10 cellular contexts compared by ENCODE assay signal in genomic region chr19:41302624-41303351, GRCh38. TPM values are rescaled to one million over a fixed set of nuclear protein-coding genes. Genes with fewer than 3 reads are reported as not detected.
DNase-seq lines count a peak whose midpoint lies in the region; ATAC-seq and TF ChIP-seq lines count a peak whose summit lies in the region.
"Had no signal": no experiment of that assay in that cellular context is flagged by ENCODE, and none has a peak within 500 bp of the region (broad histone marks: within the 10 kb centered on the region; RNA-seq: fewer than 3 reads in every experiment).

No MANE protein-coding gene starts in this region.

- H3K27me3 Mint-ChIP-seq in natural killer cell treated with Interleukin-12 subunit alpha and Interleukin-12 subunit beta and Interleukin-15 and Interleukin-18, amount 100 ng/mL, for 72 hours: no peaks in the 10 kb centered on the region

- ATAC-seq in activated CD4-positive, CD25-positive, alpha-beta regulatory T cell treated with anti-CD3 and anti-CD28 coated beads, Interleukin-2, amount 50 U/mL, for 24 hours: peak; percentile 68 to 71
- peak; percentile 90 to 92 for ATAC-seq in natural killer cell treated with Interleukin-12 subunit alpha and Interleukin-12 subunit beta and Interleukin-15 and Interleukin-18, amount 100 ng/mL, for 72 hours
- no peak for ATAC-seq in upper lobe of left lung (ENCODE audit: low FRiP score in 2 of 2)
- no peak for ATAC-seq in GM19467 (IDR thresholded peaks at IDR 0.05; ENCODE audit: unreplicated experiment)
- no peak for ATAC-seq in GM18520 (IDR thresholded peaks at IDR 0.05; ENCODE audit: unreplicated experiment)

- peak in 2 of 4 donors; percentile 10 to 30 for TF ChIP-seq POLR2A in upper lobe of left lung (IDR thresholded peaks at IDR 0.05)

- H3K4me3 Mint-ChIP-seq in natural killer cell treated with Interleukin-12 subunit alpha and Interleukin-12 subunit beta and Interleukin-15 and Interleukin-18, amount 100 ng/mL, for 72 hours: peak overlapping the region; percentile 85

- no peak overlapping the region for H3K4me3 ChIP-seq in upper lobe of left lung
- H3K4me3 ChIP-seq: SK-N-MC had no signal

- DNase-seq in activated CD4-positive, CD25-positive, alpha-beta regulatory T cell treated with anti-CD3 and anti-CD28 coated beads, Interleukin-2, amount 50 U/mL, for 72 hours: no peak
- DNase-seq in activated T-cell treated with anti-CD3 and anti-CD28 coated beads, Interleukin-2, amount 50 U/mL, for 48 hours: peak; percentile 83 to 87
- peak; percentile 96 for DNase-seq in natural killer cell treated with Interleukin-12 subunit alpha and Interleukin-12 subunit beta and Interleukin-15 and Interleukin-18, amount 100 ng/mL, for 72 hours (ENCODE audit: low spot score)
- DNase-seq in upper lobe of left lung: peak; percentile 62 to 77
- no peak for DNase-seq in NCI-H1930 (lab: John Stamatoyannopoulos, UW)

- TF ChIP-seq CTCF in upper lobe of left lung (IDR thresholded peaks at IDR 0.05): no peak

- no peaks in the 10 kb centered on the region for H3K9me3 ChIP-seq in upper lobe of left lung

- TF ChIP-seq EP300 in upper lobe of left lung (IDR thresholded peaks at IDR 0.05): no peak

- H3K27ac Mint-ChIP-seq in natural killer cell treated with Interleukin-12 subunit alpha and Interleukin-12 subunit beta and Interleukin-15 and Interleukin-18, amount 100 ng/mL, for 72 hours: peak overlapping the region; percentile 97 to 98

- no peaks in the 10 kb centered on the region for H3K9me3 Mint-ChIP-seq in natural killer cell treated with Interleukin-12 subunit alpha and Interleukin-12 subunit beta and Interleukin-15 and Interleukin-18, amount 100 ng/mL, for 72 hours

- H3K27me3 ChIP-seq in upper lobe of left lung: no peaks in the 10 kb centered on the region

- H3K36me3 Mint-ChIP-seq in natural killer cell treated with Interleukin-12 subunit alpha and Interleukin-12 subunit beta and Interleukin-15 and Interleukin-18, amount 100 ng/mL, for 72 hours: peaks cover 29% of the 10 kb centered on the region

- H3K27ac ChIP-seq in upper lobe of left lung: peak overlapping the region in 2 of 4 donors; percentile 57 to 98
- H3K27ac ChIP-seq: 22Rv1, SK-N-MC had no signal

- peaks cover 34 to 50% (median 38%) of the 10 kb centered on the region in 4 donors for H3K4me1 ChIP-seq in upper lobe of left lung

- H3K36me3 ChIP-seq in upper lobe of left lung: peaks cover 26 to 98% (median 61%) of the 10 kb centered on the region in 4 donors

- peaks cover 82 to 89% of the 10 kb centered on the region in 2 donors for H3K4me1 Mint-ChIP-seq in natural killer cell treated with Interleukin-12 subunit alpha and Interleukin-12 subunit beta and Interleukin-15 and Interleukin-18, amount 100 ng/mL, for 72 hours (ENCODE audit: low read depth in 2 of 2)

- WGBS in upper lobe of left lung, 2 donors: 50 to 76% methylated on average over 20 to 21 of the region's 21 CpGs

RNA-seq across cellular contexts. Expression of gene CCDC97, which starts 7.2 kb away (rescaled TPM):
- 10 to 100 TPM; 52.5 to 56.2 TPM for total RNA-seq in natural killer cell treated with Interleukin-12 subunit alpha and Interleukin-12 subunit beta and Interleukin-15 and Interleukin-18, amount 100 ng/mL, for 72 hours
- 10 to 100 TPM; 22.0 to 36.7 (median 27.0) TPM for total RNA-seq in upper lobe of left lung

RNA-seq across cellular contexts. Expression of gene HNRNPUL1, which starts 38.6 kb away (rescaled TPM):
- 100 to 1,000 TPM; 248 to 319 TPM for total RNA-seq in natural killer cell treated with Interleukin-12 subunit alpha and Interleukin-12 subunit beta and Interleukin-15 and Interleukin-18, amount 100 ng/mL, for 72 hours
- 100 to 1,000 TPM; 152 to 351 (median 211) TPM for total RNA-seq in upper lobe of left lung

RNA-seq across cellular contexts. Expression of gene TGFB1, which starts 50.9 kb away (rescaled TPM):
- 100 to 1,000 TPM; 108 to 131 TPM for total RNA-seq in natural killer cell treated with Interleukin-12 subunit alpha and Interleukin-12 subunit beta and Interleukin-15 and Interleukin-18, amount 100 ng/mL, for 72 hours
- 100 to 1,000 TPM in 2 of 6 donors, 10 to 100 TPM in 4; 28.5 to 138 (median 76.8) TPM for total RNA-seq in upper lobe of left lung

Comparison
In these comparisons a context has a peak if more than half of its experiments do, and no peak if none do; other contexts are left out.
1. ATAC-seq: peak in activated CD4-positive, CD25-positive, alpha-beta regulatory T cell treated with anti-CD3 and anti-CD28 coated beads, Interleukin-2, amount 50 U/mL, for 24 hours (2 of 2) and natural killer cell treated with Interleukin-12 subunit alpha and Interleukin-12 subunit beta and Interleukin-15 and Interleukin-18, amount 100 ng/mL, for 72 hours (2 of 2); none in upper lobe of left lung (0 of 2), GM19467 (single experiment) and GM18520 (single experiment).
2. DNase-seq: peak in activated T-cell treated with anti-CD3 and anti-CD28 coated beads, Interleukin-2, amount 50 U/mL, for 48 hours (2 of 2), natural killer cell treated with Interleukin-12 subunit alpha and Interleukin-12 subunit beta and Interleukin-15 and Interleukin-18, amount 100 ng/mL, for 72 hours (single experiment) and upper lobe of left lung (2 of 2); none in activated CD4-positive, CD25-positive, alpha-beta regulatory T cell treated with anti-CD3 and anti-CD28 coated beads, Interleukin-2, amount 50 U/mL, for 72 hours (single experiment) and NCI-H1930 (0 of 2).